24 cellular contexts compared by ENCODE assay signal in genomic region chr9:117184173-117184572, GRCh38.
DNase-seq lines count a peak whose midpoint lies in the region; ATAC-seq and TF ChIP-seq lines count a peak whose summit lies in the region.
"Had no signal": no experiment of that assay in that cellular context is flagged by ENCODE, and none has a peak within 500 bp of the region (broad histone marks: within the 10 kb centered on the region; RNA-seq: fewer than 3 reads in every experiment).

No MANE protein-coding gene starts in this region.

- H3K9me3 Mint-ChIP-seq in GM23338, result peaks cover 14% of the 10 kb centered on the region
- H3K9me3 Mint-ChIP-seq: activated CD4-positive, alpha-beta T cell treated with anti-CD3 and anti-CD28 coated beads, Interleukin-2, amount 10 ng/mL, durations not matched to agents 24 days and 14 days had no signal

- ATAC-seq in GM23338, result peak; percentile 52; the same call in 2 of the 3 replicates
- ATAC-seq: activated naive CD8-positive, alpha-beta T cell treated with anti-CD3 and anti-CD28 coated beads, Interleukin-2, amount 50 U/mL, for 24 hours; activated T-cell treated with anti-CD3 and anti-CD28 coated beads, Interleukin-2, amount 50 U/mL, for 4 hours; gastrocnemius medialis; left lobe of liver; sciatic nerve; stimulated activated memory B cell treated with anti-CD40 and anti-IgM and Interleukin-4, amounts not matched to agents 10 μg/mL and 1 μg/mL and 100 μg/mL, for 72 hours had no signal

- H3K4me1 ChIP-seq in GM23338 (ENCODE audit: insufficient read depth), result no peaks in the 10 kb centered on the region
- H3K4me1 ChIP-seq: gastrocnemius medialis had no signal

- H3K36me3 ChIP-seq in GM23338 (ENCODE audit: insufficient read depth), result 0 out of 2 replicates have a peak, but pooled peaks cover 4% of the 10 kb centered on the region
- H3K36me3 ChIP-seq: gastrocnemius medialis had no signal

- H3K27ac Mint-ChIP-seq in GM23338, result no peak overlapping the region
- H3K27ac Mint-ChIP-seq: activated CD4-positive, alpha-beta T cell treated with anti-CD3 and anti-CD28 coated beads, Interleukin-2, amount 10 ng/mL, durations not matched to agents 24 days and 14 days; activated naive CD8-positive, alpha-beta T cell treated with anti-CD3 and anti-CD28 coated beads, Interleukin-2, amount 50 U/mL, for 24 hours; immature natural killer cell; stimulated activated memory B cell treated with anti-CD40 and anti-IgM and Interleukin-4, amounts not matched to agents 10 μg/mL and 1 μg/mL and 100 μg/mL, for 72 hours had no signal

- no peaks in the 10 kb centered on the region for H3K27me3 Mint-ChIP-seq in GM23338 (ENCODE audit: insufficient read depth, low read depth, poor library complexity)
- H3K27me3 Mint-ChIP-seq: activated CD4-positive, alpha-beta T cell treated with anti-CD3 and anti-CD28 coated beads, Interleukin-2, amount 10 ng/mL, durations not matched to agents 24 days and 14 days; activated naive CD8-positive, alpha-beta T cell treated with anti-CD3 and anti-CD28 coated beads, Interleukin-2, amount 50 U/mL, for 24 hours; CD4-positive, CD25-positive, alpha-beta regulatory T cell; stimulated activated memory B cell treated with anti-CD40 and anti-IgM and Interleukin-4, amounts not matched to agents 10 μg/mL and 1 μg/mL and 100 μg/mL, for 72 hours had no signal

- H3K4me3 ChIP-seq in GM23338, result no peak overlapping the region
- H3K4me3 ChIP-seq: gastrocnemius medialis had no signal

- H3K4me2 ChIP-seq in GM23338, result no peak overlapping the region

- peaks cover 3% of the 10 kb centered on the region; the same call in 1 of the 3 replicates for H3K4me1 Mint-ChIP-seq in GM23338
- H3K4me1 Mint-ChIP-seq: activated CD4-positive, alpha-beta T cell treated with anti-CD3 and anti-CD28 coated beads, Interleukin-2, amount 10 ng/mL, durations not matched to agents 24 days and 14 days; activated naive CD8-positive, alpha-beta T cell treated with anti-CD3 and anti-CD28 coated beads, Interleukin-2, amount 50 U/mL, for 24 hours; CD4-positive, CD25-positive, alpha-beta regulatory T cell; immature natural killer cell; stimulated activated memory B cell treated with anti-CD40 and anti-IgM and Interleukin-4, amounts not matched to agents 10 μg/mL and 1 μg/mL and 100 μg/mL, for 72 hours had no signal

- H3K36me3 Mint-ChIP-seq in GM23338 (ENCODE audit: low read depth), result peaks cover 12% of the 10 kb centered on the region
- H3K36me3 Mint-ChIP-seq: CD4-positive, CD25-positive, alpha-beta regulatory T cell; immature natural killer cell; stimulated activated memory B cell treated with anti-CD40 and anti-IgM and Interleukin-4, amounts not matched to agents 10 μg/mL and 1 μg/mL and 100 μg/mL, for 72 hours had no signal

- no peak for TF ChIP-seq CTCF in GM23338 (conservative IDR thresholded peaks at IDR 0.05; ENCODE audit: low read depth in 2 of 2)

- H3K9me2 ChIP-seq in GM23338 (ENCODE audit: insufficient read depth), result no peaks in the 10 kb centered on the region

- H4K20me1 ChIP-seq in GM23338 (replicated peaks; ENCODE audit: insufficient read depth), result no peaks in the 10 kb centered on the region; the same call in 1 of the 2 replicates

- DNase-seq in NCI-H1417 (lab: John Stamatoyannopoulos, UW), result peak in 2 of 3 experiments; percentile 23 to 53
- no peak for DNase-seq in NCI-H1417 treated with DMSO at 0.1 percent for 48 hours (lab: John Stamatoyannopoulos, UW)
- no peak for DNase-seq in GM23338 (ENCODE audit: low spot score)
- DNase-seq in NCI-H446 treated with DMSO at 0.1 percent for 48 hours (lab: John Stamatoyannopoulos, UW), result peak; percentile 93
- DNase-seq in cerebellar nuclear complex (lab: John Stamatoyannopoulos, UW), result peak; percentile 49 to 60
- DNase-seq in iPS-NIHi7 (ENCODE audit: extremely low spot score), result no peak
- DNase-seq in T-helper 9 cell, result no peak
- no peak for DNase-seq in AG20443 (ENCODE audit: low spot score)
- DNase-seq: activated CD4-positive, alpha-beta T cell treated with anti-CD3 and anti-CD28 coated beads, Interleukin-2, amount 10 ng/mL, durations not matched to agents 24 days and 14 days; activated naive CD8-positive, alpha-beta T cell treated with anti-CD3 and anti-CD28 coated beads, Interleukin-2, amount 50 U/mL, for 24 hours; activated T-cell treated with anti-CD3 and anti-CD28 coated beads, Interleukin-2, amount 50 U/mL, for 4 hours; CD4-positive, CD25-positive, alpha-beta regulatory T cell; central memory CD4-positive, alpha-beta T cell; gastrocnemius medialis; hippocampal formation; immature natural killer cell; NCI-H2081; NCI-H526; stimulated activated CD4-positive, alpha-beta T cell treated with anti-CD3 and anti-CD28 coated beads, Interleukin-4, amount 100 ng/mL, for 4 hours; WERI-Rb-1 had no signal

- H3K27me3 ChIP-seq in GM23338 (ENCODE audit: insufficient read depth), result no peaks in the 10 kb centered on the region
- H3K27me3 ChIP-seq: gastrocnemius medialis had no signal

- no peaks in the 10 kb centered on the region for H3F3A ChIP-seq in GM23338 (replicated peaks; ENCODE audit: low read depth)

- no peak overlapping the region for H3K4me3 Mint-ChIP-seq in GM23338
- H3K4me3 Mint-ChIP-seq: activated CD4-positive, alpha-beta T cell treated with anti-CD3 and anti-CD28 coated beads, Interleukin-2, amount 10 ng/mL, durations not matched to agents 24 days and 14 days; activated naive CD8-positive, alpha-beta T cell treated with anti-CD3 and anti-CD28 coated beads, Interleukin-2, amount 50 U/mL, for 24 hours; activated T-cell treated with anti-CD3 and anti-CD28 coated beads, Interleukin-2, amount 50 U/mL, for 4 hours; CD4-positive, CD25-positive, alpha-beta regulatory T cell; immature natural killer cell; stimulated activated memory B cell treated with anti-CD40 and anti-IgM and Interleukin-4, amounts not matched to agents 10 μg/mL and 1 μg/mL and 100 μg/mL, for 72 hours had no signal

- no peaks in the 10 kb centered on the region for H3K79me2 ChIP-seq in GM23338 (replicated peaks; ENCODE audit: insufficient read depth)

- no peak overlapping the region for H3K27ac ChIP-seq in GM23338 (ENCODE audit: low read depth)
- H3K27ac ChIP-seq: 22Rv1, gastrocnemius medialis, WERI-Rb-1 had no signal

- no peak overlapping the region for H2AFZ ChIP-seq in GM23338

TF ChIP-seq in GM23338, 12 proteins besides CTCF, POLR2A, EP300 and RAD21 (continues in another document):
- no peak for TF ChIP-seq ZNF331 (CRISPR knock-in tag; IDR thresholded peaks at IDR 0.05; ENCODE audit: low read depth)
- TF ChIP-seq ETS1 (IDR thresholded peaks at IDR 0.05), result no peak
- TF ChIP-seq REST (IDR thresholded peaks at IDR 0.05; ENCODE audit: unreplicated experiment), result no peak
- no peak for TF ChIP-seq CREB1 (CRISPR knock-in tag; IDR thresholded peaks at IDR 0.05; ENCODE audit: low read depth)

Comparison
In these comparisons a context has a peak if more than half of its experiments do, and no peak if none do; other contexts are left out.
1. DNase-seq: peak in NCI-H1417 (2 of 3), NCI-H446 treated with DMSO at 0.1 percent for 48 hours (single experiment) and cerebellar nuclear complex (2 of 2); none in NCI-H1417 treated with DMSO at 0.1 percent for 48 hours (single experiment), GM23338 (single experiment), iPS-NIHi7 (single experiment), T-helper 9 cell (single experiment) and AG20443 (single experiment).